ENCODE assay signal across 27 cellular contexts in the genomic region with DNA sequence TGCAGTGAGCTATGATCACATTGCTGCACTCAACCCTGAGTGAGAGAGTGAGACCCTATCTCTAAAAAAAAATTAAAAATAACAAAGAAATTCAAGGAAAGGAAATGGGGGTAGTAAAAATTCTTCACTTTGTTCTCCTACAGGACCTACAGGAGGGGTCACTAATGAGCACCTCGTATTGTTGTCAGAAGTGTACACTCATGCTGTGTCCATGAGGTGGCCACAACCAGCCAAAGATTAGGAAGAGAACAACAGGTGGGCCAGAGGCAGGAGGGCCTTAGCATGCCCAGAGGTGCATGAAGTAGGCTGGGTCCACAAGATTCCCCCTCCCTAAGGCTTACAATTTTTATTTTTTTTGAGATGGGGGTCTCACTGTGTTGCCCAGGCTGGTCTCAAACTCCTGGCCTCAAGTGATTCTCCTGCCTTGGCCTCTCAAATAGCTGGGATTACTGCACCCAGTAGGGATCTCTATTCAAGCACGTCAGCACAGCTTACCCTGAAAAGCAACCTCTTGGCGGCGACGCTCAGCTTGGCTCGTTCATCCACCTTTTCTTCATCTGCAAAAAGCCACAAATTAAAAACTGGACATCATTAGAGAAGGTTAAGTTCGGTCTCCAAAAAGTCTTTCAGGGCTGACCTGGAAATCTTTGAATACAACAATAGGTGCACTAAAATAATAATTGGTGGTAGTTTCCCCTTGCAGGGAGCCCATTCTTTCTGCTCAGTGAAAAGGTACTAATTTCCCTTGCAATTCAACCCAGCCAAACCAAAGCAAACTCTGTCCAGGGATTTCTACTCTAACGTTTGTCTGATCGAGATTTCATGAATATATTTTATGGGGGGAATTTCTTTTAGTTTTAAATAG.
DNase-seq lines count a peak whose midpoint lies in the region; ATAC-seq, FAIRE-seq and TF ChIP-seq lines count a peak whose summit lies in the region.
"Had no signal": no experiment of that assay in that cellular context is flagged by ENCODE, and none has a peak within 500 bp of the region (broad histone marks: within the 10 kb centered on the region; RNA-seq: fewer than 3 reads in every experiment).

No MANE protein-coding gene starts in this region.

- no peak for FAIRE-seq in GM12891 (lab: Jason Lieb, UNC)

- TF ChIP-seq RAD21 in Ishikawa (IDR thresholded peaks at IDR 0.05; ENCODE audit: low read depth) = peak; percentile 23; the same call in 1 of the 2 replicates

- H3K4me1 ChIP-seq in gastrocnemius medialis (peaks cover 62 to 68% of the 10 kb centered on the region in 2 donors), left lung (peaks cover 4 to 6% of the 10 kb centered on the region in 2 donors)
- H3K4me1 ChIP-seq: spleen had no signal

- ATAC-seq in gastrocnemius medialis = no peak
- ATAC-seq in left lung = no peak
- ATAC-seq: activated naive CD4-positive, alpha-beta T cell treated with anti-CD3 and anti-CD28 coated beads, Interleukin-2, amount 50 U/mL, for 72 hours; activated T-helper 17 cell treated with anti-CD3 and anti-CD28 coated beads, Interleukin-2, amount 50 U/mL, for 72 hours; gastroesophageal sphincter had no signal

- peak; percentile 76; the same call in 1 of the 2 replicates for TF ChIP-seq EP300 in Ishikawa (IDR thresholded peaks at IDR 0.05; ENCODE audit: borderline replicate concordance)

- intact Hi-C loops in gastrocnemius medialis (cut with DNase I; ENCODE audit: low total_unique reads) (loop anchor here (5.0 kb wide), 1 partner anchor 62 kb away; no protein-coding TSS in a partner anchor), left lung (cut with DNase I) (no loop called here)

- H3K9me3 ChIP-seq in gastrocnemius medialis (no peaks in the 10 kb centered on the region), left lung (no peaks in the 10 kb centered on the region)
- H3K9me3 ChIP-seq: gastroesophageal sphincter, spleen, upper lobe of left lung had no signal

- DNase-seq in NCI-H748 treated with DMSO at 0.1 percent for 48 hours (lab: John Stamatoyannopoulos, UW) (peak; percentile 26), dermis blood vessel endothelial cell (peak; percentile 37), gastrocnemius medialis (no peak), GM12891 (ENCODE audit: insufficient read length, low spot score) (no peak), left lung (no peak), activated gamma-delta T cell (lab: John Stamatoyannopoulos, UW) (no peak)
- DNase-seq: activated CD4-positive, alpha-beta memory T cell treated with anti-CD3 and anti-CD28 coated beads for 36 hours; activated CD4-positive, CD25-positive, alpha-beta regulatory T cell treated with anti-CD3 and anti-CD28 coated beads, Interleukin-2, amount 50 U/mL, for 72 hours; activated CD8-positive, alpha-beta memory T cell treated with anti-CD3 and anti-CD28 coated beads, Interleukin-2, amount 50 U/mL, for 48 hours; C1 segment of cervical spinal cord; DND-41; Karpas-422; mesendoderm; NCI-H187 treated with DMSO at 0.1 percent for 48 hours; NCI-H2171 treated with DMSO at 0.1 percent for 48 hours; NCI-H526; RPMI8226; spleen; stimulated activated CD4-positive, alpha-beta T cell treated with anti-CD3 and anti-CD28 coated beads, Interleukin-2, amount 100 ng/mL, for 48 hours; T-helper 1 cell; upper lobe of left lung had no signal

- peak in 2 of 5 experiments; percentile 21 to 26 for TF ChIP-seq CTCF in gastrocnemius medialis (IDR thresholded peaks at IDR 0.05 in 4 of 5, conservative IDR thresholded peaks at IDR 0.05 in 1 of 5)
- no peak for TF ChIP-seq CTCF in left lung (IDR thresholded peaks at IDR 0.05)

- H3K27ac ChIP-seq in gastrocnemius medialis (peak overlapping the region; percentile 82 to 90 (median 87)), left lung (no peak overlapping the region)
- H3K27ac ChIP-seq: cardiac muscle cell, hepatocyte, spleen, upper lobe of left lung had no signal

- in situ Hi-C loops in gastrocnemius medialis (cut with MboI; ENCODE audit: low sequenced_read_pairs in 4 of 4) = no loop called here

- H3K27me3 ChIP-seq in gastrocnemius medialis (no peaks in the 10 kb centered on the region), left lung (no peaks in the 10 kb centered on the region)
- H3K27me3 ChIP-seq: cardiac muscle cell, gastroesophageal sphincter, hepatocyte, spleen, upper lobe of left lung had no signal

- H3K4me3 ChIP-seq in gastrocnemius medialis (no peak overlapping the region), left lung (no peak overlapping the region)
- H3K4me3 ChIP-seq: cardiac muscle cell, gastroesophageal sphincter, hepatocyte, spleen, upper lobe of left lung had no signal

- peaks cover 0 to 64% of the 10 kb centered on the region in 2 donors for H3K36me3 ChIP-seq in gastrocnemius medialis
- H3K36me3 ChIP-seq in left lung = peaks cover 0 to 60% of the 10 kb centered on the region in 2 donors

- TF ChIP-seq POLR2A in gastrocnemius medialis (IDR thresholded peaks at IDR 0.05) (no peak), GM12891 (IDR thresholded peaks at IDR 0.05; ENCODE audit: low read depth, low read length) (no peak)

TF ChIP-seq in Ishikawa, 13 proteins besides CTCF, POLR2A, EP300 and RAD21 (continues in another document):
- peak; percentile 86 for TF ChIP-seq TCF12 (IDR thresholded peaks at IDR 0.05; ENCODE audit: low read depth)
- peak; percentile 58; the same call in 1 of the 2 replicates for TF ChIP-seq FOXM1 (IDR thresholded peaks at IDR 0.05; ENCODE audit: borderline replicate concordance, low read depth)
- TF ChIP-seq, protein P1, sequence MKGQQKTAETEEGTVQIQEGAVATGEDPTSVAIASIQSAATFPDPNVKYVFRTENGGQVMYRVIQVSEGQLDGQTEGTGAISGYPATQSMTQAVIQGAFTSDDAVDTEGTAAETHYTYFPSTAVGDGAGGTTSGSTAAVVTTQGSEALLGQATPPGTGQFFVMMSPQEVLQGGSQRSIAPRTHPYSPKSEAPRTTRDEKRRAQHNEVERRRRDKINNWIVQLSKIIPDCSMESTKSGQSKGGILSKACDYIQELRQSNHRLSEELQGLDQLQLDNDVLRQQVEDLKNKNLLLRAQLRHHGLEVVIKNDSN (IDR thresholded peaks at IDR 0.05) = no peak
- TF ChIP-seq, protein P2, sequence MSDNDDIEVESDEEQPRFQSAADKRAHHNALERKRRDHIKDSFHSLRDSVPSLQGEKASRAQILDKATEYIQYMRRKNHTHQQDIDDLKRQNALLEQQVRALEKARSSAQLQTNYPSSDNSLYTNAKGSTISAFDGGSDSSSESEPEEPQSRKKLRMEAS (IDR thresholded peaks at IDR 0.05) = no peak
- no peak for TF ChIP-seq CREB1 (IDR thresholded peaks at IDR 0.05; ENCODE audit: low read depth)
- no peak for TF ChIP-seq ZBTB7A (IDR thresholded peaks at IDR 0.05; ENCODE audit: low read depth)

TF ChIP-seq in GM12891, 5 proteins besides CTCF, POLR2A, EP300 and RAD21:
- TF ChIP-seq SPI1 (IDR thresholded peaks at IDR 0.05; ENCODE audit: low read depth, low read length) (no peak), POU2F2 (IDR thresholded peaks at IDR 0.05; ENCODE audit: low read depth, low read length) (no peak)
TF ChIP-seq in GM12891: peak in this region for 0.

Comparison
In these comparisons a context has a peak if more than half of its experiments do, and no peak if none do; other contexts are left out.
1. DNase-seq: peak in NCI-H748 treated with DMSO at 0.1 percent for 48 hours (single experiment) and dermis blood vessel endothelial cell (single experiment); none in gastrocnemius medialis (0 of 2), GM12891 (single experiment), left lung (0 of 2) and activated gamma-delta T cell (single experiment).
2. H3K27ac ChIP-seq: peak in gastrocnemius medialis (4 of 4); none in left lung (0 of 2).